15 cellular contexts compared by ENCODE assay signal in the genomic region with DNA sequence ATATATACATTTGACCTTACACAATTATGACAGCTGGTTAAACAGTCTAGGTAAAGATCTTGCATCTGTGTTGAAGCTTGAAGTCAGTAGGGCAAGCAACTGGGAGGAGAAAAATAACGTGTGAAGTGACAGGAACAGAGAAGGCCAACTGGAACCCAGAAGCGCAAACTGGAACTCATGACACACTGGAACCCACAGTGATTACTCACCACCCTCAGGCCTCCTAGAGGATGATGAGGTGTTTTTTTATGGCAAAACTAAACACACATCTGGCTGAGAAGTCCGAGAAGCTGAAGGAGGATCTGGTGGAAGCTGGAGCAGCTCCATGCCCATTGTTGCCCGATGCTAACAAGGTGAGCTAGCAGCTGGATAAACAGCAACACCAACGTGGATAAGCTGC.
DNase-seq lines count a peak whose midpoint lies in the region; ATAC-seq and TF ChIP-seq lines count a peak whose summit lies in the region.
"Had no signal": no experiment of that assay in that cellular context is flagged by ENCODE, and none has a peak within 500 bp of the region (broad histone marks: within the 10 kb centered on the region; RNA-seq: fewer than 3 reads in every experiment).

No MANE protein-coding gene starts in this region.

- no peak for ATAC-seq in activated CD8-positive, alpha-beta T cell treated with anti-CD3 and anti-CD28 coated beads for 36 hours
- no peak for ATAC-seq in activated CD8-positive, alpha-beta T cell treated with anti-CD3 and anti-CD28 coated beads, Interleukin-2, amount 10 ng/mL, durations not matched to agents 7 days and 5 days
- ATAC-seq in IMR-90 (ENCODE audit: low read depth) (no peak), HG02938 (IDR thresholded peaks at IDR 0.05; ENCODE audit: unreplicated experiment) (no peak), HG03342 (IDR thresholded peaks at IDR 0.05; ENCODE audit: unreplicated experiment) (no peak)
- ATAC-seq: left lobe of liver had no signal

- H4K91ac ChIP-seq in IMR-90 (ENCODE audit: insufficient read depth, low read depth, low read length) = no peak overlapping the region

- H2BK120ac ChIP-seq in IMR-90 (ENCODE audit: low read depth, low read length) = no peak overlapping the region

- BruUV-seq in IMR-90 (replicated peaks; lab: Mats Ljungman, UMichigan) = no TSS peak

- H4K5ac ChIP-seq in IMR-90 (ENCODE audit: low read depth, low read length) = no peak overlapping the region

- H4K20me1 ChIP-seq in IMR-90 (ENCODE audit: insufficient read depth, low read length) = no peaks in the 10 kb centered on the region

- H3K27me3 Mint-ChIP-seq in activated CD8-positive, alpha-beta T cell treated with anti-CD3 and anti-CD28 coated beads for 36 hours = no peaks in the 10 kb centered on the region
- H3K27me3 Mint-ChIP-seq in activated CD8-positive, alpha-beta T cell treated with anti-CD3 and anti-CD28 coated beads, Interleukin-2, amount 10 ng/mL, durations not matched to agents 7 days and 5 days (ENCODE audit: low read depth) = no peaks in the 10 kb centered on the region
- H3K27me3 Mint-ChIP-seq: activated naive CD8-positive, alpha-beta T cell treated with anti-CD3 and anti-CD28 coated beads, Interleukin-2, amount 10 ng/mL, durations not matched to agents 7 days and 5 days had no signal

- no peak overlapping the region for H3K4me3 Mint-ChIP-seq in activated CD8-positive, alpha-beta T cell treated with anti-CD3 and anti-CD28 coated beads for 36 hours
- H3K4me3 Mint-ChIP-seq in activated CD8-positive, alpha-beta T cell treated with anti-CD3 and anti-CD28 coated beads, Interleukin-2, amount 10 ng/mL, durations not matched to agents 7 days and 5 days = no peak overlapping the region
- H3K4me3 Mint-ChIP-seq: activated naive CD8-positive, alpha-beta T cell treated with anti-CD3 and anti-CD28 coated beads, Interleukin-2, amount 10 ng/mL, durations not matched to agents 7 days and 5 days; neural crest cell had no signal

- in situ Hi-C loops in IMR-90 (cut with MboI; ENCODE audit: low sequenced_read_pairs) = no loop called here
- in situ Hi-C loops in brain microvascular endothelial cell (cut with HindIII; ENCODE audit: low pct_ligation_motif_present, low sequenced_read_pairs) = no loop called here

- peak; percentile 12 for DNase-seq in activated CD8-positive, alpha-beta T cell treated with anti-CD3 and anti-CD28 coated beads for 36 hours
- DNase-seq in activated CD8-positive, alpha-beta T cell treated with anti-CD3 and anti-CD28 coated beads, Interleukin-2, amount 10 ng/mL, durations not matched to agents 7 days and 5 days = no peak
- DNase-seq in IMR-90 = peak; percentile 69
- DNase-seq in brain microvascular endothelial cell = peak; percentile 87
- peak; percentile 25 for DNase-seq in renal cortical epithelial cell (ENCODE audit: low read depth)
- no peak for DNase-seq in LoVo (ENCODE audit: low spot score)
- DNase-seq: activated naive CD8-positive, alpha-beta T cell treated with anti-CD3 and anti-CD28 coated beads, Interleukin-2, amount 10 ng/mL, durations not matched to agents 7 days and 5 days; NCI-H1417 treated with DMSO at 0.1 percent for 48 hours; NCI-H526 treated with DMSO at 0.1 percent for 48 hours; SJCRH30; transverse colon had no signal

- dilution Hi-C loops in IMR-90 (cut with HindIII; ENCODE audit: low sequenced_read_pairs, unreplicated experiment) = no loop called here

- H3K27me3 ChIP-seq in IMR-90 (ENCODE audit: control insufficient read depth, insufficient read depth, low read length) (no peaks in the 10 kb centered on the region), brain microvascular endothelial cell (replicated peaks) (no peaks in the 10 kb centered on the region)
- H3K27me3 ChIP-seq: SJCRH30, transverse colon had no signal

- CTCF ChIA-PET in activated CD8-positive, alpha-beta T cell treated with anti-CD3 and anti-CD28 coated beads for 36 hours (lab: Charles Lee) = interaction anchor here (0.8 kb wide), 1 partner anchor 109 kb away, joined by 4 read pairs; a partner anchor contains a TSS
- CTCF ChIA-PET in activated CD8-positive, alpha-beta T cell treated with anti-CD3 and anti-CD28 coated beads, Interleukin-2, amount 10 ng/mL, durations not matched to agents 7 days and 5 days (lab: Charles Lee) = interaction anchor here (1.5 kb wide), 1 partner anchor 224 kb away, joined by 5 read pairs; no protein-coding TSS in a partner anchor
- CTCF ChIA-PET in IMR-90 (lab: Yijun Ruan, JAX) = no interaction called here

- no peaks in the 10 kb centered on the region; the same call in 1 of the 2 replicates for H3K9me3 ChIP-seq in IMR-90 (ENCODE audit: control insufficient read depth, insufficient read depth, low read length)
- H3K9me3 ChIP-seq: SJCRH30, transverse colon had no signal

- H3K36me3 Mint-ChIP-seq in activated CD8-positive, alpha-beta T cell treated with anti-CD3 and anti-CD28 coated beads for 36 hours (ENCODE audit: low read depth) = no peaks in the 10 kb centered on the region
- H3K36me3 Mint-ChIP-seq in activated CD8-positive, alpha-beta T cell treated with anti-CD3 and anti-CD28 coated beads, Interleukin-2, amount 10 ng/mL, durations not matched to agents 7 days and 5 days (ENCODE audit: low read depth) = peaks cover 17% of the 10 kb centered on the region

- no peak overlapping the region for H3K9ac ChIP-seq in IMR-90 (ENCODE audit: low read depth, low read length)

- 50% methylated on average over 2 of the region's 5 CpGs; no CpG with 5 or more reads in 1 of the 2 experiments for WGBS in IMR-90 (ENCODE audit: extremely low coverage in 2 of 2, insufficient read length in 1 of 2), 2 experiments

- no peak overlapping the region for H3K23ac ChIP-seq in IMR-90 (ENCODE audit: low read depth, low read length)

- no peak overlapping the region for H3K18ac ChIP-seq in IMR-90 (ENCODE audit: low read depth, low read length)

- no peak for TF ChIP-seq RAD21 in IMR-90 (IDR thresholded peaks at IDR 0.05; ENCODE audit: low read length)

- no peak overlapping the region for H2AK9ac ChIP-seq in IMR-90 (replicated peaks; ENCODE audit: low read depth, low read length, poor library complexity)

- H3K9me1 ChIP-seq in IMR-90 (ENCODE audit: insufficient read depth, low read length) = no peaks in the 10 kb centered on the region

- TF ChIP-seq CTCF in activated CD8-positive, alpha-beta T cell treated with anti-CD3 and anti-CD28 coated beads for 36 hours (IDR thresholded peaks at IDR 0.05) = no peak
- no peak for TF ChIP-seq CTCF in IMR-90 (conservative IDR thresholded peaks at IDR 0.05; ENCODE audit: low read depth, low read length)
- no peak for TF ChIP-seq CTCF in brain microvascular endothelial cell (IDR thresholded peaks at IDR 0.05; ENCODE audit: low read depth, low read length, missing control alignments)

- no peak overlapping the region for H3K4ac ChIP-seq in IMR-90 (ENCODE audit: low read depth, low read length)

- H3K4me3 ChIP-seq in IMR-90 (ENCODE audit: insufficient read depth, low read depth, low read length) (no peak overlapping the region), brain microvascular endothelial cell (ENCODE audit: low read depth, low read length) (no peak overlapping the region)
- H3K4me3 ChIP-seq: SJCRH30, transverse colon had no signal

- H2BK20ac ChIP-seq in IMR-90 (ENCODE audit: low read depth, low read length) = no peak overlapping the region

- intact Hi-C loops in activated CD8-positive, alpha-beta T cell treated with anti-CD3 and anti-CD28 coated beads for 36 hours (cut with micrococcal nuclease) = no loop called here
- intact Hi-C loops in IMR-90 (cut with micrococcal nuclease) = no loop called here

- H3K4me2 ChIP-seq in IMR-90 (ENCODE audit: low read depth, low read length) = no peak overlapping the region

- H3K36me3 ChIP-seq in IMR-90 (ENCODE audit: control insufficient read depth, insufficient read depth, low read length) (no peaks in the 10 kb centered on the region), brain microvascular endothelial cell (replicated peaks) (no peaks in the 10 kb centered on the region)
- H3K36me3 ChIP-seq: SJCRH30, transverse colon had no signal

- H3K9me3 Mint-ChIP-seq in activated CD8-positive, alpha-beta T cell treated with anti-CD3 and anti-CD28 coated beads for 36 hours = peaks cover 7% of the 10 kb centered on the region
- peaks cover 16% of the 10 kb centered on the region for H3K9me3 Mint-ChIP-seq in activated CD8-positive, alpha-beta T cell treated with anti-CD3 and anti-CD28 coated beads, Interleukin-2, amount 10 ng/mL, durations not matched to agents 7 days and 5 days (ENCODE audit: insufficient read depth)

- no peak overlapping the region for H2AFZ ChIP-seq in IMR-90 (replicated peaks; ENCODE audit: low read length, poor library complexity)

- no peak overlapping the region for H3K56ac ChIP-seq in IMR-90 (ENCODE audit: extremely low read depth, insufficient read depth, low read length)

- no peak overlapping the region for H2BK15ac ChIP-seq in IMR-90 (ENCODE audit: low read depth, low read length)

- H3K79me1 ChIP-seq in IMR-90 (ENCODE audit: low read depth in 1 of 2, low read length in 2 of 2) = no peaks in the 10 kb centered on the region

- POLR2A ChIA-PET in activated CD8-positive, alpha-beta T cell treated with anti-CD3 and anti-CD28 coated beads for 36 hours (lab: Charles Lee) = no interaction called here
- POLR2A ChIA-PET in activated CD8-positive, alpha-beta T cell treated with anti-CD3 and anti-CD28 coated beads, Interleukin-2, amount 10 ng/mL, durations not matched to agents 7 days and 5 days (lab: Charles Lee) = no interaction called here
- POLR2A ChIA-PET in IMR-90 (lab: Charles Lee; ENCODE audit: unreplicated experiment) = no interaction called here

- no peak overlapping the region for H3K14ac ChIP-seq in IMR-90 (replicated peaks; ENCODE audit: low read depth, low read length)

- H3K4me1 ChIP-seq in IMR-90 (ENCODE audit: control insufficient read depth, insufficient read depth, low read length) = peaks cover 2% of the 10 kb centered on the region; the same call in 1 of the 2 replicates
- H3K4me1 ChIP-seq: SJCRH30, transverse colon had no signal

- no peak overlapping the region for H4K8ac ChIP-seq in IMR-90 (ENCODE audit: low read depth in 2 of 2, low read length in 2 of 2)

- no peak for TF ChIP-seq POLR2A in IMR-90 (IDR thresholded peaks at IDR 0.05; ENCODE audit: low read depth, low read length)

- H3K4me1 Mint-ChIP-seq in activated CD8-positive, alpha-beta T cell treated with anti-CD3 and anti-CD28 coated beads for 36 hours (ENCODE audit: low read depth) = peaks cover 2% of the 10 kb centered on the region
- H3K4me1 Mint-ChIP-seq in activated CD8-positive, alpha-beta T cell treated with anti-CD3 and anti-CD28 coated beads, Interleukin-2, amount 10 ng/mL, durations not matched to agents 7 days and 5 days (ENCODE audit: low read depth) = peaks cover 2% of the 10 kb centered on the region
- H3K4me1 Mint-ChIP-seq: activated naive CD8-positive, alpha-beta T cell treated with anti-CD3 and anti-CD28 coated beads, Interleukin-2, amount 10 ng/mL, durations not matched to agents 7 days and 5 days; neural crest cell had no signal

- H3K27ac ChIP-seq in IMR-90 (ENCODE audit: insufficient read depth, low read length) = no peak overlapping the region
- H3K27ac ChIP-seq in brain microvascular endothelial cell = no peak overlapping the region
- H3K27ac ChIP-seq: SJCRH30, transverse colon had no signal

- no peak overlapping the region for H2BK5ac ChIP-seq in IMR-90 (ENCODE audit: low read depth, low read length, poor library complexity, severe bottlenecking)

- no peak overlapping the region for H2AK5ac ChIP-seq in IMR-90 (ENCODE audit: low read depth, low read length)

- no peak overlapping the region for H3K27ac Mint-ChIP-seq in activated CD8-positive, alpha-beta T cell treated with anti-CD3 and anti-CD28 coated beads for 36 hours
- H3K27ac Mint-ChIP-seq in activated CD8-positive, alpha-beta T cell treated with anti-CD3 and anti-CD28 coated beads, Interleukin-2, amount 10 ng/mL, durations not matched to agents 7 days and 5 days = no peak overlapping the region
- H3K27ac Mint-ChIP-seq: activated naive CD8-positive, alpha-beta T cell treated with anti-CD3 and anti-CD28 coated beads, Interleukin-2, amount 10 ng/mL, durations not matched to agents 7 days and 5 days had no signal

Comparison
In these comparisons a context has a peak if more than half of its experiments do, and no peak if none do; other contexts are left out.
1. DNase-seq: peak in activated CD8-positive, alpha-beta T cell treated with anti-CD3 and anti-CD28 coated beads for 36 hours (single experiment), IMR-90 (single experiment), brain microvascular endothelial cell (single experiment) and renal cortical epithelial cell (single experiment); none in activated CD8-positive, alpha-beta T cell treated with anti-CD3 and anti-CD28 coated beads, Interleukin-2, amount 10 ng/mL, durations not matched to agents 7 days and 5 days (single experiment) and LoVo (single experiment).